ENCODE assay signal across 11 cellular contexts in genomic region chr17:63645775-63646491, GRCh38. TPM values are rescaled to one million over a fixed set of nuclear protein-coding genes. Genes with fewer than 3 reads are reported as not detected.
DNase-seq lines count a peak whose midpoint lies in the region; ATAC-seq and TF ChIP-seq lines count a peak whose summit lies in the region.
"Had no signal": no experiment of that assay in that cellular context is flagged by ENCODE, and none has a peak within 500 bp of the region (broad histone marks: within the 10 kb centered on the region; RNA-seq: fewer than 3 reads in every experiment).

No MANE protein-coding gene starts in this region.

- peaks cover 44% of the 10 kb centered on the region for H3K36me3 Mint-ChIP-seq in endothelial cell (ENCODE audit: low read depth, unreplicated experiment)

- H3K4me1 Mint-ChIP-seq in endothelial cell (ENCODE audit: unreplicated experiment) = peaks cover 15% of the 10 kb centered on the region

- peak overlapping the region; percentile 15 for H3K4me3 Mint-ChIP-seq in endothelial cell (ENCODE audit: unreplicated experiment)

- H3K4me1 ChIP-seq in BLaER1 treated with 17β-estradiol and CSF1 and Interleukin-3, amounts not matched to agents 10 nM and 100 nM = peaks cover 7 to 99% (median 68%) of the 10 kb centered on the region in 10 experiments; a peak in 19 of 20 replicates
- H3K4me1 ChIP-seq: Caco-2 had no signal

- H4K20me1 ChIP-seq in BLaER1 treated with 17β-estradiol and CSF1 and Interleukin-3, amounts not matched to agents 10 nM and 100 nM = peaks cover 0 to 50% (median 10%) of the 10 kb centered on the region in 11 experiments; a peak in 9 of 22 replicates

- DNase-seq in endothelial cell (ENCODE audit: low spot score) (no peak), SHP77 (lab: John Stamatoyannopoulos, UW) (no peak), activated gamma-delta T cell treated with Interleukin-2 at 50 U/mL for 16 hours (no peak), NCI-H2171 (lab: John Stamatoyannopoulos, UW) (no peak)
- DNase-seq in activated T-cell treated with anti-CD3 and anti-CD28 coated beads, Interleukin-2, amount 50 U/mL, for 48 hours = no peak
- DNase-seq: Caco-2, SHP77 treated with DMSO at 0.1 percent for 48 hours had no signal

- ATAC-seq in GM19372 (IDR thresholded peaks at IDR 0.05; ENCODE audit: low read depth, unreplicated experiment) (peak; percentile 50), HG03103 (IDR thresholded peaks at IDR 0.05; ENCODE audit: low read depth, unreplicated experiment) (peak; percentile 65)

- H3K27ac Mint-ChIP-seq in endothelial cell (ENCODE audit: unreplicated experiment) = no peak overlapping the region
- H3K27ac Mint-ChIP-seq: activated T-helper 2 cell treated with anti-CD3 and anti-CD28 coated beads, Interferon-gamma antibody, Interleukin-2, Interleukin-4, amounts not matched to agents 10 μg/mL and 5 μg/mL and 100 μg/mL, durations not matched to agents 14 hours and 24 hours and 36 hours had no signal

- no peaks in the 10 kb centered on the region for H3K27me3 Mint-ChIP-seq in endothelial cell (ENCODE audit: unreplicated experiment)

- H3K4me3 ChIP-seq in BLaER1 treated with 17β-estradiol and CSF1 and Interleukin-3, amounts not matched to agents 10 nM and 100 nM = peak overlapping the region in 2 of 10 experiments; percentile 3 to 23; a peak in 1 of 20 replicates

- H3K9me3 ChIP-seq in BLaER1 treated with 17β-estradiol and CSF1 and Interleukin-3, amounts not matched to agents 10 nM and 100 nM (replicated peaks in 1 of 11) = no peaks in the 10 kb centered on the region
- H3K9me3 ChIP-seq: Caco-2 had no signal

- H3K4me2 ChIP-seq in BLaER1 treated with 17β-estradiol and CSF1 and Interleukin-3, amounts not matched to agents 10 nM and 100 nM = peak overlapping the region in 9 of 11 experiments; percentile 3 to 95 (median 73); a peak in 17 of 22 replicates

- no peaks in the 10 kb centered on the region for H3K9me3 Mint-ChIP-seq in endothelial cell (ENCODE audit: unreplicated experiment)
- H3K9me3 Mint-ChIP-seq: activated T-helper 2 cell treated with anti-CD3 and anti-CD28 coated beads, Interferon-gamma antibody, Interleukin-2, Interleukin-4, amounts not matched to agents 10 μg/mL and 5 μg/mL and 100 μg/mL, durations not matched to agents 14 hours and 24 hours and 36 hours had no signal

- H3K27me3 ChIP-seq in BLaER1 treated with 17β-estradiol and CSF1 and Interleukin-3, amounts not matched to agents 10 nM and 100 nM = no peaks in the 10 kb centered on the region

- peak overlapping the region in 10 of 11 experiments; percentile 24 to 92 (median 70); a peak in 19 of 22 replicates for H3K27ac ChIP-seq in BLaER1 treated with 17β-estradiol and CSF1 and Interleukin-3, amounts not matched to agents 10 nM and 100 nM

- H3K36me3 ChIP-seq in BLaER1 treated with 17β-estradiol and CSF1 and Interleukin-3, amounts not matched to agents 10 nM and 100 nM = peaks cover 18 to 79% (median 49%) of the 10 kb centered on the region in 11 experiments; a peak in 21 of 22 replicates

- peak overlapping the region in 8 of 11 experiments; percentile 5 to 73 (median 50); a peak in 12 of 22 replicates for H3K9ac ChIP-seq in BLaER1 treated with 17β-estradiol and CSF1 and Interleukin-3, amounts not matched to agents 10 nM and 100 nM

- TF ChIP-seq CTCF in endothelial cell (IDR thresholded peaks at IDR 0.05; ENCODE audit: unreplicated experiment) = no peak

RNA-seq across cellular contexts. Expression of gene MAP3K3, which starts 23.7 kb away (rescaled TPM):
- total RNA-seq in endothelial cell (ENCODE audit: unreplicated experiment) = 112 TPM

RNA-seq across cellular contexts. Expression of gene TACO1, which starts 45.2 kb away (rescaled TPM):
- total RNA-seq in endothelial cell (ENCODE audit: unreplicated experiment) = 19.4 TPM

RNA-seq across cellular contexts. Expression of gene LIMD2, which starts 54.0 kb away (rescaled TPM):
- total RNA-seq in endothelial cell (ENCODE audit: unreplicated experiment) = 132 TPM
